Comparison of ENCODE assay signal across 8 cellular contexts in the genomic region with DNA sequence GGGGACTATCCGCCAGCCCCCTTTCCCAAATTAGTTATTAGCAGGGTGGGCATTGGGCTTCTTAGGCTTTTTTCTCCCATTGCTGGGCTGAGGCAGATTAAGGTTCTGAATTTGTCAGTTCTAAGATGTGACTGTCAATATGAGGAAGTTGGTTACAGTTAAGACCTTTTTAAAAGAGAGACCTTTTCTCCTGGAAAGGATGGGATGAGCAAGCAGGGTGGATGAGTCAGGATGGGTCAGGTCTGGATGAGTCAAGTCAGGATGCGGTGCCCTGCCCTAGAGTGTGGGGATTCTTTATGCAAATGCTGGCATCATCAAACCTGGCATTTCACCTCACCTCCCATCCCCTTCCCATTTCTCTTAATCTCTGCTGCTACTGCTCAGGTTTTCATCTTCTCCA. TPM values are rescaled to one million over a fixed set of nuclear protein-coding genes. Genes with fewer than 3 reads are reported as not detected.
DNase-seq lines count a peak whose midpoint lies in the region; ATAC-seq and TF ChIP-seq lines count a peak whose summit lies in the region.

No MANE protein-coding gene starts in this region.

- peak overlapping the region; percentile 64 to 94 (median 86) for H3K27ac Mint-ChIP-seq in brain

- H3K36me3 ChIP-seq in OCI-LY7 (ENCODE audit: insufficient read depth, low read length) (peaks cover 53% of the 10 kb centered on the region), muscle layer of duodenum (ENCODE audit: control insufficient read depth in 1 of 2, insufficient read depth in 2 of 2, low read length in 2 of 2) (peaks cover 17 to 40% of the 10 kb centered on the region in 2 donors)

- H3K4me1 ChIP-seq in OCI-LY7 (ENCODE audit: insufficient read depth, low read length, poor library complexity, severe bottlenecking): peaks cover 56% of the 10 kb centered on the region
- peaks cover 16 to 24% of the 10 kb centered on the region in 2 donors for H3K4me1 ChIP-seq in muscle layer of duodenum (ENCODE audit: control insufficient read depth in 1 of 2, insufficient read depth in 2 of 2, low read length in 2 of 2)

- no peak overlapping the region for H2AFZ ChIP-seq in OCI-LY7 (ENCODE audit: low read length)

- peak overlapping the region; percentile 73 for H3K27ac ChIP-seq in OCI-LY7 (ENCODE audit: low read depth, low read length, poor library complexity, severe bottlenecking)
- peak overlapping the region; percentile 94 for H3K27ac ChIP-seq in muscle layer of duodenum (ENCODE audit: low read length)

- CTCF ChIA-PET in OCI-LY7 (lab: Charles Lee; ENCODE audit: unreplicated experiment): no interaction called here

- intact Hi-C loops in OCI-LY7 (cut with micrococcal nuclease; ENCODE audit: unreplicated experiment): loop anchor here (2.0 to 10.0 kb wide), 5 partner anchors 76 to 462 kb away; a partner anchor contains a TSS

- peaks cover 58% of the 10 kb centered on the region for H3K4me1 Mint-ChIP-seq in brain

- POLR2A ChIA-PET in OCI-LY7 (lab: Charles Lee): no interaction called here

- peaks cover 19% of the 10 kb centered on the region for H3K36me3 Mint-ChIP-seq in brain

- peak overlapping the region; percentile 99 for H3K4me3 ChIP-seq in OCI-LY7 (ENCODE audit: low read depth, low read length, poor library complexity, severe bottlenecking)
- H3K4me3 ChIP-seq in muscle layer of duodenum (ENCODE audit: low read depth in 1 of 2, low read length in 2 of 2): peak overlapping the region in 1 of 2 donors; percentile 88

- peak overlapping the region; percentile 82 to 99 (median 91) for H3K4me3 Mint-ChIP-seq in brain

- TF ChIP-seq CTCF in OCI-LY7 (conservative IDR thresholded peaks at IDR 0.05; ENCODE audit: low read length) (no peak), brain (conservative IDR thresholded peaks at IDR 0.05) (no peak)

- no TSS peak for BruUV-seq in OCI-LY7 (replicated peaks; lab: Mats Ljungman, UMichigan)

- H3K9me3 Mint-ChIP-seq in brain: no peaks in the 10 kb centered on the region

- ATAC-seq in GM18520 (IDR thresholded peaks at IDR 0.05; ENCODE audit: unreplicated experiment) (peak; percentile 23), HG02970 (IDR thresholded peaks at IDR 0.05; ENCODE audit: low FRiP score, unreplicated experiment) (no peak), HG03139 (IDR thresholded peaks at IDR 0.05; ENCODE audit: unreplicated experiment) (no peak), GM21786 (IDR thresholded peaks at IDR 0.05; ENCODE audit: unreplicated experiment) (no peak), GM19023 (IDR thresholded peaks at IDR 0.05; ENCODE audit: unreplicated experiment) (no peak)

- DNase-seq in OCI-LY7 (ENCODE audit: low spot score): no peak

- H3K9me2 ChIP-seq in OCI-LY7 (ENCODE audit: insufficient read depth, low read length): no peaks in the 10 kb centered on the region

- H3K79me2 ChIP-seq in OCI-LY7 (ENCODE audit: insufficient read depth, low read depth, low read length): peaks cover 69% of the 10 kb centered on the region

- peaks cover 18% of the 10 kb centered on the region for H3K27me3 Mint-ChIP-seq in brain

- no peaks in the 10 kb centered on the region for H3K27me3 ChIP-seq in muscle layer of duodenum (ENCODE audit: low read depth, low read length)

- no peaks in the 10 kb centered on the region for H3K9me3 ChIP-seq in OCI-LY7 (ENCODE audit: low read length)
- no peaks in the 10 kb centered on the region for H3K9me3 ChIP-seq in muscle layer of duodenum (ENCODE audit: control insufficient read depth in 1 of 2, low read length in 2 of 2)

- H3K4me2 ChIP-seq in OCI-LY7 (ENCODE audit: low read length): peak overlapping the region; percentile 94

- H4K20me1 ChIP-seq in OCI-LY7 (ENCODE audit: insufficient read depth, low read length): peaks cover 46% of the 10 kb centered on the region

RNA-seq across cellular contexts. Expression of a gene that starts 1.9 kb away (rescaled TPM):
- 55.9 and 66.6 TPM in 2 replicates for total RNA-seq in OCI-LY7 (2014; rRNA removed; shearing (Covaris generic))
- 41.7 and 43.1 TPM in 2 replicates for total RNA-seq in OCI-LY7 (2022)
- 2.9 TPM for polyA plus RNA-seq in brain (ENCODE audit: insufficient read depth, low read depth, low replicate concordance)

RNA-seq across cellular contexts. Expression of a gene that starts 15.8 kb away (rescaled TPM):
- total RNA-seq in OCI-LY7 (2014; rRNA removed; shearing (Covaris generic)): 345 and 502 TPM in 2 replicates
- total RNA-seq in OCI-LY7 (2022): 244 and 310 TPM in 2 replicates
- polyA plus RNA-seq in brain (ENCODE audit: insufficient read depth, low read depth, low replicate concordance): 6.4 TPM
